ENCODE assay signal across 8 cellular contexts in genomic region chr10:4656576-4657194, GRCh38.
DNase-seq lines count a peak whose midpoint lies in the region; ATAC-seq and TF ChIP-seq lines count a peak whose summit lies in the region.

No MANE protein-coding gene starts in this region.

- intact Hi-C loops in activated CD4-positive, alpha-beta T cell treated with anti-CD3 and anti-CD28 coated beads for 36 hours (cut with DNase I, micrococcal nuclease) = loop anchor here (1.0 to 10.0 kb wide), 5 partner anchors 144 to 1463 kb away; no protein-coding TSS in a partner anchor

- POLR2A ChIA-PET in activated CD4-positive, alpha-beta T cell treated with anti-CD3 and anti-CD28 coated beads for 36 hours (lab: Charles Lee) = no interaction called here

- ATAC-seq in activated CD4-positive, alpha-beta T cell treated with anti-CD3 and anti-CD28 coated beads for 36 hours = no peak
- peak; percentile 24 for ATAC-seq in thoracic aorta (ENCODE audit: insufficient number of reproducible peaks, low FRiP score, low read depth)
- no peak for ATAC-seq in HG03432 (IDR thresholded peaks at IDR 0.05; ENCODE audit: unreplicated experiment)

- H3K36me3 ChIP-seq in thoracic aorta = no peaks in the 10 kb centered on the region

- TF ChIP-seq CTCF in endothelial cell (IDR thresholded peaks at IDR 0.05; ENCODE audit: unreplicated experiment) (peak; percentile 92), thoracic aorta (IDR thresholded peaks at IDR 0.05) (peak; percentile 89)

- H3K4me1 Mint-ChIP-seq in activated CD4-positive, alpha-beta T cell treated with anti-CD3 and anti-CD28 coated beads for 36 hours = peaks cover 21% of the 10 kb centered on the region
- H3K4me1 Mint-ChIP-seq in endothelial cell (ENCODE audit: unreplicated experiment) = peaks cover 7% of the 10 kb centered on the region

- H3K9me3 Mint-ChIP-seq in activated CD4-positive, alpha-beta T cell treated with anti-CD3 and anti-CD28 coated beads for 36 hours (ENCODE audit: low read depth) = no peaks in the 10 kb centered on the region
- no peaks in the 10 kb centered on the region for H3K9me3 Mint-ChIP-seq in endothelial cell (ENCODE audit: unreplicated experiment)

- no peaks in the 10 kb centered on the region for H3K27me3 ChIP-seq in thoracic aorta (replicated peaks; ENCODE audit: insufficient read depth)

- no peaks in the 10 kb centered on the region for H3K36me3 Mint-ChIP-seq in activated CD4-positive, alpha-beta T cell treated with anti-CD3 and anti-CD28 coated beads for 36 hours (ENCODE audit: low read depth)
- no peaks in the 10 kb centered on the region for H3K36me3 Mint-ChIP-seq in endothelial cell (ENCODE audit: low read depth, unreplicated experiment)

- H3K27ac Mint-ChIP-seq in activated CD4-positive, alpha-beta T cell treated with anti-CD3 and anti-CD28 coated beads for 36 hours = no peak overlapping the region
- no peak overlapping the region for H3K27ac Mint-ChIP-seq in endothelial cell (ENCODE audit: unreplicated experiment)

- CTCF ChIA-PET in activated CD4-positive, alpha-beta T cell treated with anti-CD3 and anti-CD28 coated beads for 36 hours (lab: Charles Lee) = interaction anchor here (0.6 to 1.2 kb wide), 7 partner anchors 13 to 299 kb away, joined by 3 to 4 read pairs (median 3); no protein-coding TSS in a partner anchor

- peaks cover 9% of the 10 kb centered on the region for H3K27me3 Mint-ChIP-seq in activated CD4-positive, alpha-beta T cell treated with anti-CD3 and anti-CD28 coated beads for 36 hours
- H3K27me3 Mint-ChIP-seq in endothelial cell (ENCODE audit: unreplicated experiment) = peaks cover 5% of the 10 kb centered on the region

- peak; percentile 49 for DNase-seq in activated gamma-delta T cell treated with Interleukin-2 at 50 U/mL for 16 hours
- no peak for DNase-seq in activated gamma-delta T cell (lab: John Stamatoyannopoulos, UW)
- peak; percentile 41 for DNase-seq in NCI-H128 (lab: John Stamatoyannopoulos, UW; ENCODE audit: unreplicated experiment)
- DNase-seq in activated CD4-positive, alpha-beta T cell treated with anti-CD3 and anti-CD28 coated beads for 36 hours = peak; percentile 65
- peak; percentile 62 for DNase-seq in endothelial cell (ENCODE audit: low spot score)
- DNase-seq in mucosa of gallbladder (ENCODE audit: low spot score) = peak; percentile 55
- DNase-seq in thoracic aorta (ENCODE audit: low spot score) = no peak

- H3K4me3 Mint-ChIP-seq in activated CD4-positive, alpha-beta T cell treated with anti-CD3 and anti-CD28 coated beads for 36 hours = no peak overlapping the region
- H3K4me3 Mint-ChIP-seq in endothelial cell (ENCODE audit: unreplicated experiment) = no peak overlapping the region

- peaks cover 9 to 13% of the 10 kb centered on the region in 2 donors for H3K4me1 ChIP-seq in thoracic aorta (ENCODE audit: control insufficient read depth in 1 of 2, low read depth in 2 of 2)

- H3K9me3 ChIP-seq in thoracic aorta = no peaks in the 10 kb centered on the region

- H3K4me3 ChIP-seq in thoracic aorta = no peak overlapping the region

- H3K27ac ChIP-seq in thoracic aorta = no peak overlapping the region

Comparison
In these comparisons a context has a peak if more than half of its experiments do, and no peak if none do; other contexts are left out.
1. DNase-seq: peak in activated gamma-delta T cell treated with Interleukin-2 at 50 U/mL for 16 hours (single experiment), NCI-H128 (single experiment), activated CD4-positive, alpha-beta T cell treated with anti-CD3 and anti-CD28 coated beads for 36 hours (single experiment), endothelial cell (single experiment) and mucosa of gallbladder (single experiment); none in activated gamma-delta T cell (single experiment) and thoracic aorta (single experiment).